Comparison of ENCODE assay signal across 8 cellular contexts in genomic region chr17:41688641-41689496, GRCh38. TPM values are rescaled to one million over a fixed set of nuclear protein-coding genes. Genes with fewer than 3 reads are reported as not detected.
DNase-seq lines count a peak whose midpoint lies in the region; ATAC-seq, FAIRE-seq and TF ChIP-seq lines count a peak whose summit lies in the region.

EIF1 (plus strand) TSS chr17:41688885; CDS start chr17:41689039, 154 bp downstream.

- peaks cover 23% of the 10 kb centered on the region for H4K20me1 ChIP-seq in OCI-LY7 (ENCODE audit: insufficient read depth, low read length)

- H3K27me3 Mint-ChIP-seq in endothelial cell (ENCODE audit: unreplicated experiment) = peaks cover 25% of the 10 kb centered on the region

- H3K4me1 Mint-ChIP-seq in endothelial cell (ENCODE audit: unreplicated experiment) = peaks cover 16% of the 10 kb centered on the region

- H3K4me1 ChIP-seq in OCI-LY7 (ENCODE audit: insufficient read depth, low read length, poor library complexity, severe bottlenecking) = peaks cover 20% of the 10 kb centered on the region

- H3K4me3 ChIP-seq in OCI-LY7 (ENCODE audit: low read depth, low read length, poor library complexity, severe bottlenecking) = peak within 1 kb of the TSS; percentile 86

- H3K36me3 Mint-ChIP-seq in endothelial cell (ENCODE audit: low read depth, unreplicated experiment) = peaks cover 23% of the 10 kb centered on the region

- TF ChIP-seq CTCF in D721Med (IDR thresholded peaks at IDR 0.05; ENCODE audit: insufficient read depth, missing control alignments) = no peak
- no peak for TF ChIP-seq CTCF in OCI-LY7 (conservative IDR thresholded peaks at IDR 0.05; ENCODE audit: low read length)
- TF ChIP-seq CTCF in endothelial cell (IDR thresholded peaks at IDR 0.05; ENCODE audit: unreplicated experiment) = no peak

- peaks cover 50% of the 10 kb centered on the region for H3K36me3 ChIP-seq in OCI-LY7 (ENCODE audit: insufficient read depth, low read length)

- H3K27ac Mint-ChIP-seq in endothelial cell (ENCODE audit: unreplicated experiment) = peak within 1 kb of the TSS; percentile 98

- POLR2A ChIA-PET in OCI-LY7 (lab: Charles Lee) = interaction anchor here (0.6 to 2.9 kb wide), 15 partner anchors 10 to 1471 kb away, joined by 3 to 24 read pairs (median 3); partner anchors contain the start of gene JUP

- peaks cover 28% of the 10 kb centered on the region for H3K79me2 ChIP-seq in OCI-LY7 (ENCODE audit: insufficient read depth, low read depth, low read length)

- H3K27ac ChIP-seq in OCI-LY7 (ENCODE audit: low read depth, low read length, poor library complexity, severe bottlenecking) = peak within 1 kb of the TSS; percentile 88

- peak within 1 kb of the TSS; percentile 99 for H2AFZ ChIP-seq in OCI-LY7 (ENCODE audit: low read length)

- peak; percentile 71 for ATAC-seq in GM21526 (IDR thresholded peaks at IDR 0.05; ENCODE audit: low FRiP score, unreplicated experiment)

- H3K4me2 ChIP-seq in OCI-LY7 (ENCODE audit: low read length) = peak within 1 kb of the TSS; percentile 96

- no peaks in the 10 kb centered on the region for H3K9me3 ChIP-seq in OCI-LY7 (ENCODE audit: low read length)

- intact Hi-C loops in OCI-LY7 (cut with micrococcal nuclease; ENCODE audit: unreplicated experiment) = loop anchor here (1.0 to 10.0 kb wide), 2 partner anchors 22 to 1094 kb away; no protein-coding TSS in a partner anchor

- no peaks in the 10 kb centered on the region for H3K9me2 ChIP-seq in OCI-LY7 (ENCODE audit: insufficient read depth, low read length)

- H3K4me3 Mint-ChIP-seq in endothelial cell (ENCODE audit: unreplicated experiment) = peak within 1 kb of the TSS; percentile 97

- CTCF ChIA-PET in OCI-LY7 (lab: Charles Lee; ENCODE audit: unreplicated experiment) = interaction anchor here (1.0 to 1.3 kb wide), 3 partner anchors 10 to 23 kb away, joined by 3 to 4 read pairs (median 3); no protein-coding TSS in a partner anchor

- DNase-seq in D721Med (ENCODE audit: insufficient read length, low spot score) = peak; percentile 83
- peak; percentile 80 for DNase-seq in HuH-7.5 (ENCODE audit: low spot score)
- DNase-seq in OCI-LY7 (ENCODE audit: low spot score) = peak; percentile 100
- DNase-seq in activated T-cell treated with anti-CD3 and anti-CD28 coated beads for 1 hour (ENCODE audit: low read depth) = peak; percentile 100
- peak; percentile 99 for DNase-seq in endothelial cell (ENCODE audit: low spot score)
- DNase-seq in midbrain (lab: John Stamatoyannopoulos, UW) = peak; percentile 100
- DNase-seq in stimulated activated CD8-positive, alpha-beta memory T cell treated with anti-CD3 and anti-CD28 coated beads, Interleukin-2, amount 100 ng/mL, for 1 hour (ENCODE audit: low read depth in 2 of 2) = peak; percentile 99 to 100

- no peak for FAIRE-seq in D721Med (lab: Jason Lieb, UNC)

- BruUV-seq in OCI-LY7 (replicated peaks; lab: Mats Ljungman, UMichigan) = no TSS peak

- H3K9me3 Mint-ChIP-seq in endothelial cell (ENCODE audit: unreplicated experiment) = no peaks in the 10 kb centered on the region

RNA-seq across cellular contexts. Expression of gene EIF1, which starts in this region (rescaled TPM):
- total RNA-seq in OCI-LY7 (2014; rRNA removed; shearing (Covaris generic)) = 123 and 145 TPM in 2 replicates
- total RNA-seq in OCI-LY7 (2022) (659 and 705 TPM in 2 replicates), endothelial cell (ENCODE audit: unreplicated experiment) (569 TPM)

Comparison
In these comparisons a context has a peak if more than half of its experiments do, and no peak if none do; other contexts are left out.
1. Peak in every context shown above with its lines: DNase-seq, ATAC-seq, H3K4me3 ChIP-seq and H3K27ac ChIP-seq.